Comparison of ENCODE assay signal across 1 cellular context in genomic region chr14:73227812-73228781, GRCh38.
TF ChIP-seq lines count a peak whose summit lies in the region.

No MANE protein-coding gene starts in this region.

TF ChIP-seq in K562, 482 proteins besides CTCF, POLR2A, EP300 and RAD21 (continued from another document):
- TF ChIP-seq ZBTB9 (CRISPR knock-in tag; IDR thresholded peaks at IDR 0.05) (no peak), NRF1 (conservative IDR thresholded peaks at IDR 0.05 in 1 of 2, IDR thresholded peaks at IDR 0.05 in 1 of 2) (no peak), ARNT (IDR thresholded peaks at IDR 0.05) (no peak)
